In the genomic region with DNA sequence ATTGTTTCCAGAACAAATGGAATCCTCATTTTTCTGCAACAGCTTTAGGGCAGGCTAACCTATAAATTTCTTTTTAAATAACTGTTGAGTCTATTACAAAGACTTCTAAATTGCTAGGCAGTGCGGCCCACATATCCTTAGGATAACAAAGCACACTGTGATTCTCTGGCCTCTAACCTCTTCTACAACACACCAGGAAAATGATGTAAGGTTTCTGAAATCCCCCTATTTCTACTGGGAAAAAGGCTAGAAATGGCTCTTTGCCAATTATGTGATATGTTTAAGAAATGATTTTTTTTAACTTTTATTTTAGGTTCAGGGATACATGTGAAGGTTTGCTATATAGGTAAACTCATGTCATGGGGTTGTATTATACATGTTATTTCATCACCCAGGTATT, we compare ENCODE assay signal across 6 cellular contexts.
"Had no signal": no experiment of that assay in that cellular context is flagged by ENCODE, and none has a peak within 500 bp of the region (broad histone marks: within the 10 kb centered on the region; RNA-seq: fewer than 3 reads in every experiment).

No MANE protein-coding gene starts in this region.

- H3K4me3 ChIP-seq: GM23248 had no signal

- H3K4me3 Mint-ChIP-seq: H9 had no signal

- H2AFZ ChIP-seq: GM23248 had no signal

- H3K27ac ChIP-seq: GM23248 had no signal

- H3K27ac Mint-ChIP-seq: H9 had no signal

- H3K9ac ChIP-seq: GM23248 had no signal

- FAIRE-seq: H1, HTR-8/SVneo had no signal

- DNase-seq: GM23248, H9, HCEC 1CT, IMR-90 had no signal
